Comparison of ENCODE assay signal across 1 cellular context in genomic region chr10:71409516-71410104, GRCh38.
TF ChIP-seq lines count a peak whose summit lies in the region.

No MANE protein-coding gene starts in this region.

TF ChIP-seq in H1, 55 proteins besides CTCF, POLR2A, EP300 and RAD21 (continued from another document):
- TF ChIP-seq USF2 (IDR thresholded peaks at IDR 0.05; ENCODE audit: low read length): no peak
- TF ChIP-seq NRF1 (IDR thresholded peaks at IDR 0.05; ENCODE audit: low read depth, low read length): no peak
- TF ChIP-seq POU5F1 (IDR thresholded peaks at IDR 0.05; ENCODE audit: low read depth, low read length): no peak
- no peak for TF ChIP-seq RNF2 (IDR thresholded peaks at IDR 0.05; ENCODE audit: borderline replicate concordance, low read depth, low read length, missing control alignments, poor library complexity, severe bottlenecking)
- TF ChIP-seq RXRA (IDR thresholded peaks at IDR 0.05; ENCODE audit: insufficient read depth, low read depth, low read length): no peak
- TF ChIP-seq ATF3 (IDR thresholded peaks at IDR 0.05; ENCODE audit: insufficient read depth, low read depth, low read length): no peak
- no peak for TF ChIP-seq RFX5 (IDR thresholded peaks at IDR 0.05; ENCODE audit: borderline replicate concordance, low read depth, low read length)
- TF ChIP-seq GABPA (IDR thresholded peaks at IDR 0.05; ENCODE audit: borderline replicate concordance, insufficient read depth, low read length): no peak
- no peak for TF ChIP-seq BRCA1 (IDR thresholded peaks at IDR 0.05; ENCODE audit: low read depth, low read length)
- no peak for TF ChIP-seq KDM4A (IDR thresholded peaks at IDR 0.05; ENCODE audit: low read depth, low read length, severe bottlenecking)
